Comparison of ENCODE assay signal across 10 cellular contexts in the genomic region with DNA sequence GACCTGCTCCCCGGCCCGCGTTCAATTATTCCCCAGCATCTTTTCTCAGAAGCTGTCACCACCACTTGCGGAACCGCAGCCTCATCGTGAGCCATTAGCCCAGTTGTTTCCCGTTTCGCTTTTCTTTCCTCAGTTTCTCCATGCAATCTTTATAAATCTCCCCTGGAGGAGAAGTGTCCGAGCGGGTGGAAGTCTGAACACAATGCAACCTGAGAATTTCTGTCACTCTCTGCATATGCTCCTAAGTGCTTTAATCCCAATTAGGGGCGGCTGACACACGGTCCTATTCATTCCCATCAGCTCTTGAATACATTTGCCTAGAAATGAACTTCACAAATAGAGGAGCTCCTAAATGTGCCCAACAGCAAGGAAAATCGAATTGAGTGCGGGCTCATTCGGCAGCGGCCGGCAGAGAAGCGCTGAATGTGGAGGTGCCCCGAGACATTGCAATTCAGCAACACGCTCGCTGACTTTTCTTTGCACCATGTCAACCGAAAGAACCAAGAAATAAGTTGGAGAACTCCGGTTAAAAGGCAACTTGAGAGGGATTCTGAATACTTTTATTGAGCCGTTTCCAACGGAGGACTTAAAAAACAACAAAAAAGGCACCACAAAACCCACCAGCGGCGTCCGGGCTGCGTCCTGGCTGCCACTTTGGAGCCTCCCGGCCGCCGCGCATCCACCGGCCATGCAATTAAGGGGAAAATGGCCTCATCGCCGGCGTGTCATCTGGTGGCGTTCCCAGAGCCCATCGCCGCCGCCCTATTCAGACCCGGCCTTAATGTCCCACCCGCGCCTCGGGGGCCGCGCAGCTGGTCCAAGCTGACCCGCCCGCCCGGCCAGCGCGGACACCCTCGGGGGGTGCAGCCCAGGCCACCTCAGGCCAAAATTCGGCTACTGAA. TPM values are rescaled to one million over a fixed set of nuclear protein-coding genes. Genes with fewer than 3 reads are reported as not detected.
DNase-seq lines count a peak whose midpoint lies in the region; ATAC-seq, FAIRE-seq and TF ChIP-seq lines count a peak whose summit lies in the region.
"Had no signal": no experiment of that assay in that cellular context is flagged by ENCODE, and none has a peak within 500 bp of the region (broad histone marks: within the 10 kb centered on the region; RNA-seq: fewer than 3 reads in every experiment).

No MANE protein-coding gene starts in this region.

- no peak overlapping the region for H2BK5ac ChIP-seq in H1 (ENCODE audit: low read depth, low read length)

- no peak overlapping the region for H3K27ac ChIP-seq in H1 (ENCODE audit: low read depth, low read length)
- H3K27ac ChIP-seq in gastrocnemius medialis: no peak overlapping the region

- H2AK5ac ChIP-seq in H1 (ENCODE audit: low read depth, low read length): no peak overlapping the region

- H3K79me1 ChIP-seq in H1 (ENCODE audit: low read depth, low read length): no peaks in the 10 kb centered on the region

- TF ChIP-seq RAD21 in H1 (IDR thresholded peaks at IDR 0.05 in 1 of 2, conservative IDR thresholded peaks at IDR 0.05 in 1 of 2; ENCODE audit: low read depth in 2 of 2, low read length in 2 of 2): no peak

- no peak overlapping the region for H2AFZ ChIP-seq in H1 (ENCODE audit: low read length)

- no peak overlapping the region for H4K5ac ChIP-seq in H1 (ENCODE audit: insufficient read length, low read depth, low read length)

- H4K20me1 ChIP-seq in H1 (replicated peaks in 1 of 2; ENCODE audit: control insufficient read depth in 1 of 2, insufficient read depth in 2 of 2, low read length in 2 of 2): peaks cover 14 to 27% of the 10 kb centered on the region in 2 experiments

- no peak overlapping the region for H4K91ac ChIP-seq in H1 (replicated peaks; ENCODE audit: insufficient read length, low read length)

- POLR2A ChIA-PET in H1 (lab: Charles Lee; ENCODE audit: partially characterized antibody): interaction anchor here (1.2 to 2.3 kb wide), 4 partner anchors 11 to 34 kb away, joined by 3 to 12 read pairs (median 6); a partner anchor contains a TSS

- no peak overlapping the region for H3K14ac ChIP-seq in H1 (ENCODE audit: insufficient read length)

- 7% methylated on average over 38 of the region's 54 CpGs; no CpG with 5 or more reads in 1 of the 2 experiments for WGBS in H1 (ENCODE audit: extremely low coverage in 1 of 2, insufficient coverage in 1 of 2, insufficient read length in 1 of 2, insufficient replicate concordance in 2 of 2, low coverage in 1 of 2, low lambda C conversion rate in 2 of 2, missing lambda C conversion rate in 1 of 2), 2 experiments

- no peak overlapping the region for H4K8ac ChIP-seq in H1 (ENCODE audit: extremely low read depth, insufficient read depth, low read length)

- H3K18ac ChIP-seq in H1 (ENCODE audit: extremely low read depth, low read length): no peak overlapping the region

- intact Hi-C loops in gastrocnemius medialis (cut with DNase I; ENCODE audit: low total_unique reads): no loop called here

- no peak overlapping the region for H3K9ac ChIP-seq in H1 (replicated peaks in 1 of 4; ENCODE audit: extremely low read depth in 1 of 4, low read depth in 3 of 4, low read length in 3 of 4)

- in situ Hi-C loops in gastrocnemius medialis (cut with MboI; ENCODE audit: low sequenced_read_pairs in 4 of 4): no loop called here

- no peak for TF ChIP-seq POLR2A in H1 (IDR thresholded peaks at IDR 0.05; ENCODE audit: control extremely low read depth in 1 of 2, low read depth in 2 of 2, low read length in 2 of 2)
- no peak for TF ChIP-seq POLR2A in gastrocnemius medialis (IDR thresholded peaks at IDR 0.05)

- H2BK20ac ChIP-seq in H1 (ENCODE audit: low read length): no peak overlapping the region

- no peak overlapping the region for H3K23ac ChIP-seq in H1 (ENCODE audit: insufficient read length)

- TF ChIP-seq CTCF in H1 (IDR thresholded peaks at IDR 0.05; ENCODE audit: control extremely low read depth in 1 of 3, insufficient read depth in 1 of 3, low read depth in 1 of 3, low read length in 3 of 3) (no peak), gastrocnemius medialis (IDR thresholded peaks at IDR 0.05 in 4 of 5, conservative IDR thresholded peaks at IDR 0.05 in 1 of 5) (no peak)

- H3K23me2 ChIP-seq in H1 (ENCODE audit: low read depth, low read length): no peaks in the 10 kb centered on the region; the same call in 1 of the 2 replicates

- H2BK15ac ChIP-seq in H1 (ENCODE audit: low read length): no peak overlapping the region

- no peaks in the 10 kb centered on the region; a peak in 1 of 8 replicates for H3K36me3 ChIP-seq in H1 (ENCODE audit: control insufficient read depth in 2 of 4, insufficient read depth in 4 of 4, low read length in 3 of 4)
- H3K36me3 ChIP-seq in gastrocnemius medialis: no peaks in the 10 kb centered on the region

- H3K56ac ChIP-seq in H1 (replicated peaks; ENCODE audit: insufficient read length, low read depth, low read length): no peak overlapping the region

- H3K4ac ChIP-seq in H1 (replicated peaks; ENCODE audit: insufficient read length, low read depth, low read length): no peak overlapping the region

- H3K4me3 ChIP-seq in H1 (ENCODE audit: extremely low read depth in 1 of 4, insufficient read depth in 2 of 4, low read depth in 3 of 4, low read length in 4 of 4) (peak overlapping the region in 2 of 4 experiments; percentile 11 to 53; a peak in 4 of 8 replicates), gastrocnemius medialis (peak overlapping the region; percentile 40 to 63 (median 43))

- H3K4me1 ChIP-seq in H1 (replicated peaks in 1 of 4; ENCODE audit: control insufficient read depth in 3 of 4, insufficient read depth in 4 of 4, low read length in 3 of 4) (peaks cover 0 to 20% (median 7%) of the 10 kb centered on the region in 4 experiments; a peak in 5 of 7 replicates), gastrocnemius medialis (peaks cover 15 to 27% of the 10 kb centered on the region in 2 donors)

- peak overlapping the region; percentile 58 to 69 for H3K4me2 ChIP-seq in H1 (ENCODE audit: insufficient read depth in 1 of 2, low read depth in 2 of 2, low read length in 2 of 2)

- DNase-seq in H1 (ENCODE audit: low read depth in 1 of 2, low spot score in 2 of 2): peak in 1 of 2 experiments; percentile 70
- no peak for DNase-seq in gastrocnemius medialis
- DNase-seq in epidermal melanocyte (ENCODE audit: insufficient read length, low spot score): no peak
- no peak for DNase-seq in NCI-H2081 treated with DMSO at 0.1 percent for 48 hours (lab: John Stamatoyannopoulos, UW)
- DNase-seq in anterior cingulate cortex (lab: John Stamatoyannopoulos, UW): no peak

- CTCF ChIA-PET in H1 (lab: Charles Lee; ENCODE audit: partially characterized antibody): interaction anchor here (0.7 to 2.9 kb wide), 8 partner anchors 10 to 144 kb away, joined by 3 to 15 read pairs (median 4); no protein-coding TSS in a partner anchor

- peak; percentile 32 for FAIRE-seq in H1 (lab: Jason Lieb, UNC)

- H2BK12ac ChIP-seq in H1 (ENCODE audit: low read depth, low read length): no peak overlapping the region

- H3K79me2 ChIP-seq in H1 (ENCODE audit: control insufficient read depth in 1 of 2, insufficient read depth in 2 of 2, low read length in 2 of 2): no peaks in the 10 kb centered on the region

- no peak overlapping the region for H2BK120ac ChIP-seq in H1 (replicated peaks; ENCODE audit: low read depth, low read length)

- peak; percentile 10 for ATAC-seq in GM18873 (IDR thresholded peaks at IDR 0.05; ENCODE audit: low FRiP score, unreplicated experiment)
- ATAC-seq in HG03432 (IDR thresholded peaks at IDR 0.05; ENCODE audit: unreplicated experiment): peak; percentile 23
- no peak for ATAC-seq in gastrocnemius medialis
- no peak for ATAC-seq in HG03442 (IDR thresholded peaks at IDR 0.05; ENCODE audit: unreplicated experiment)
- ATAC-seq: HCT116 had no signal

- H3K9me3 ChIP-seq in H1 (ENCODE audit: insufficient read depth in 2 of 2, low read depth in 1 of 2, low read length in 1 of 2): no peaks in the 10 kb centered on the region
- no peaks in the 10 kb centered on the region for H3K9me3 ChIP-seq in gastrocnemius medialis

- no peak for TF ChIP-seq EP300 in H1 (IDR thresholded peaks at IDR 0.05; ENCODE audit: borderline replicate concordance in 1 of 2, low read depth in 2 of 2, low read length in 2 of 2)

- H3K27me3 ChIP-seq in H1 (replicated peaks in 1 of 4; ENCODE audit: control insufficient read depth in 3 of 4, extremely low read depth in 1 of 4, insufficient read depth in 3 of 4, low read length in 3 of 4): peaks cover 82 to 98% (median 88%) of the 10 kb centered on the region in 4 experiments
- peaks cover 96 to 100% (median 96%) of the 10 kb centered on the region in 3 donors for H3K27me3 ChIP-seq in gastrocnemius medialis

TF ChIP-seq in H1, 55 proteins besides CTCF, POLR2A, EP300 and RAD21:
- TF ChIP-seq EZH2 (IDR thresholded peaks at IDR 0.05; ENCODE audit: low read depth, low read length, severe bottlenecking): peak; percentile 91
- peak; percentile 92 for TF ChIP-seq RNF2 (IDR thresholded peaks at IDR 0.05; ENCODE audit: borderline replicate concordance, low read depth, low read length, missing control alignments, poor library complexity, severe bottlenecking)
- TF ChIP-seq SUZ12 (IDR thresholded peaks at IDR 0.05; ENCODE audit: low read length): peak; percentile 98
- no peak for TF ChIP-seq POU5F1 (IDR thresholded peaks at IDR 0.05; ENCODE audit: low read depth, low read length)
TF ChIP-seq in H1: peak in this region for 3.

RNA-seq across cellular contexts. Expression of a gene that starts 3.9 kb away (rescaled TPM):
- 0.09 and 0.13 TPM in 2 replicates for total RNA-seq in H1 (2021; fragmentation: NEBNext Ultra II Directional; extraction: Animal tissue kit (Norgen Biotek cat#: 25700))
- polyA plus RNA-seq in H1 (2011; rRNA removed): 0.05 and 0.06 TPM in 2 replicates
- polyA plus RNA-seq in H1 (2011; cell fraction: cytosol; rRNA removed): 0.10 TPM
- 0.03 TPM for polyA plus RNA-seq in H1 (2011; cell fraction: nucleus; rRNA removed)
- 0.07 to 0.10 TPM in 2 of 4 replicates, not detected in the others for polyA plus RNA-seq in H1 (2012, experiment 1 of 2)
- 0.16 TPM for polyA plus RNA-seq in H1 (2012, experiment 2 of 2)
- 0.10 TPM for polyA plus RNA-seq in H1 (2013, experiment 1 of 2)
- polyA plus RNA-seq in H1 (2013, experiment 2 of 2): 0.13 TPM
- 0.05 TPM in 1 of 2 replicates, not detected in the other for polyA minus RNA-seq in H1 (2011; rRNA and poly(A)+ RNA removed)
- polyA minus RNA-seq in H1 (2011; cell fraction: cytosol; rRNA and poly(A)+ RNA removed): not detected
- polyA minus RNA-seq in H1 (2011; cell fraction: nucleus; rRNA and poly(A)+ RNA removed): 0.30 TPM
- total RNA-seq in gastrocnemius medialis: not detected
- total RNA-seq: dermis blood vessel endothelial cell had no signal

RNA-seq across cellular contexts. Expression of a gene that starts 34.3 kb away (rescaled TPM):
- 94.5 and 107 TPM in 2 replicates for total RNA-seq in H1 (2021; fragmentation: NEBNext Ultra II Directional; extraction: Animal tissue kit (Norgen Biotek cat#: 25700))
- 20.1 and 45.4 TPM in 2 replicates for polyA plus RNA-seq in H1 (2011; rRNA removed)
- 53.2 TPM for polyA plus RNA-seq in H1 (2011; cell fraction: cytosol; rRNA removed)
- polyA plus RNA-seq in H1 (2011; cell fraction: nucleus; rRNA removed): 18.5 TPM
- polyA plus RNA-seq in H1 (2012, experiment 1 of 2): 45.0 to 56.3 TPM (median 50.3 TPM) in 4 replicates
- 10.3 TPM for polyA plus RNA-seq in H1 (2012, experiment 2 of 2)
- polyA plus RNA-seq in H1 (2013, experiment 1 of 2): 59.4 TPM
- 57.2 TPM for polyA plus RNA-seq in H1 (2013, experiment 2 of 2)
- polyA minus RNA-seq in H1 (2011; rRNA and poly(A)+ RNA removed): 100.0 and 164 TPM in 2 replicates
- polyA minus RNA-seq in H1 (2011; cell fraction: cytosol; rRNA and poly(A)+ RNA removed): 66.6 TPM
- 52.5 TPM for polyA minus RNA-seq in H1 (2011; cell fraction: nucleus; rRNA and poly(A)+ RNA removed)
- total RNA-seq in gastrocnemius medialis: 10 to 100 TPM; 18.1 to 45.4 (median 25.8) TPM

Comparison
In these comparisons a context has a peak if more than half of its experiments do, and no peak if none do; other contexts are left out.
1. ATAC-seq: peak in GM18873 (single experiment) and HG03432 (single experiment); none in gastrocnemius medialis (0 of 2) and HG03442 (single experiment).